8 cellular contexts compared by ENCODE assay signal in the genomic region with DNA sequence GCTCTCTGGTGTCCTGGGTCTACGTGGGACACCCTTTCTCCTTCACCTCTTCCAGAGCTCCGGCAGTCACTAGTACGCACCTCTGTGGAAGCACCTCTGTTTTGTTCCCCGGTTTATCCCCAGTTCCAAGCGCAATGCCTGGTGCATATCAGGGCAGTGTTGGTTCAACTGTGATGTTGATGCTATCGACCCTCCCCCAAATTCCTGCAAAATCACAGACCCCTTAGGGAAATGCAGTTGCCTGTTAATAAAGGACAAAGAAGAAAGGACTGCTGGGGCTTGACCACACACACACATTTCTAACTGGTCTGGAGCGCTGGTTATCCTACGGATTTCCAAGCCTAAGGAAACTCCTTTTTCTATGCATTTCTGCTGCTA. TPM values are rescaled to one million over a fixed set of nuclear protein-coding genes. Genes with fewer than 3 reads are reported as not detected.
DNase-seq lines count a peak whose midpoint lies in the region; ATAC-seq and TF ChIP-seq lines count a peak whose summit lies in the region.

No MANE protein-coding gene starts in this region.

- H3K36me3 Mint-ChIP-seq in WTC11 (peaks cover 3% of the 10 kb centered on the region), glutamatergic neuron (ENCODE audit: unreplicated experiment) (no peaks in the 10 kb centered on the region)

- H3K36me3 ChIP-seq in gastrocnemius medialis: no peaks in the 10 kb centered on the region

- ATAC-seq in WTC11 (peak; percentile 31), gastrocnemius medialis (no peak), GM19035 (IDR thresholded peaks at IDR 0.05; ENCODE audit: unreplicated experiment) (no peak)

- POLR2A ChIA-PET in WTC11 (lab: Charles Lee): interaction anchor here (0.5 to 0.6 kb wide), 2 partner anchors 33 to 183 kb away, joined by 3 to 4 read pairs; a partner anchor contains a TSS

- DNase-seq in NCI-H1092 treated with DMSO at 0.1 percent for 48 hours (lab: John Stamatoyannopoulos, UW) (peak; percentile 46), NCI-H1092 (lab: John Stamatoyannopoulos, UW) (no peak), WTC11 (ENCODE audit: low spot score) (peak; percentile 16), glutamatergic neuron (no peak), gastrocnemius medialis (no peak), NCI-H2196 (lab: John Stamatoyannopoulos, UW; ENCODE audit: unreplicated experiment) (no peak), NOMO-1 treated with DMSO at 0.1 percent for 48 hours (lab: John Stamatoyannopoulos, UW; ENCODE audit: unreplicated experiment) (no peak)

- no peak for TF ChIP-seq POLR2A in gastrocnemius medialis (IDR thresholded peaks at IDR 0.05)

- no peak for TF ChIP-seq CTCF in WTC11 (IDR thresholded peaks at IDR 0.05)
- TF ChIP-seq CTCF in glutamatergic neuron (IDR thresholded peaks at IDR 0.05; ENCODE audit: partially characterized antibody, unreplicated experiment): no peak
- TF ChIP-seq CTCF in gastrocnemius medialis (IDR thresholded peaks at IDR 0.05 in 4 of 5, conservative IDR thresholded peaks at IDR 0.05 in 1 of 5): no peak

- H3K9me3 ChIP-seq in gastrocnemius medialis: no peaks in the 10 kb centered on the region

- H3K4me3 Mint-ChIP-seq in WTC11 (peak overlapping the region; percentile 83), glutamatergic neuron (ENCODE audit: unreplicated experiment) (peak overlapping the region; percentile 94)

- intact Hi-C loops in gastrocnemius medialis (cut with DNase I; ENCODE audit: low total_unique reads): no loop called here

- CTCF ChIA-PET in WTC11 (lab: Charles Lee): interaction anchor here (0.6 to 2.9 kb wide), 4 partner anchors 27 to 90 kb away, joined by 3 to 7 read pairs (median 4); no protein-coding TSS in a partner anchor

- in situ Hi-C loops in gastrocnemius medialis (cut with MboI; ENCODE audit: low sequenced_read_pairs in 4 of 4): no loop called here

- H3K9me3 Mint-ChIP-seq in WTC11 (peaks cover 4% of the 10 kb centered on the region), glutamatergic neuron (ENCODE audit: unreplicated experiment) (peaks cover 2% of the 10 kb centered on the region)

- peaks cover 59% of the 10 kb centered on the region for H3K4me1 Mint-ChIP-seq in WTC11
- peaks cover 21% of the 10 kb centered on the region for H3K4me1 Mint-ChIP-seq in glutamatergic neuron (ENCODE audit: low read depth, unreplicated experiment)

- H3K27me3 ChIP-seq in gastrocnemius medialis: peaks cover 27 to 47% (median 43%) of the 10 kb centered on the region in 3 donors

- H3K4me1 ChIP-seq in gastrocnemius medialis: peaks cover 0 to 4% of the 10 kb centered on the region in 2 donors

- H3K27ac Mint-ChIP-seq in WTC11: peak overlapping the region; percentile 92
- H3K27ac Mint-ChIP-seq in glutamatergic neuron (ENCODE audit: unreplicated experiment): peak overlapping the region; percentile 75

- H3K4me3 ChIP-seq in gastrocnemius medialis: peak overlapping the region in 3 of 4 donors; percentile 29 to 50 (median 46)

- peaks cover 23% of the 10 kb centered on the region for H3K27me3 Mint-ChIP-seq in WTC11 (ENCODE audit: low read depth)
- H3K27me3 Mint-ChIP-seq in glutamatergic neuron (ENCODE audit: unreplicated experiment): peaks cover 4% of the 10 kb centered on the region

- no peak overlapping the region for H3K27ac ChIP-seq in gastrocnemius medialis

TF ChIP-seq in WTC11, 78 proteins besides CTCF, POLR2A, EP300 and RAD21 (continues in another document):
- no peak for TF ChIP-seq FOXJ3 (CRISPR knock-in tag; IDR thresholded peaks at IDR 0.05; ENCODE audit: borderline replicate concordance)
- TF ChIP-seq MXD4 (CRISPR knock-in tag; IDR thresholded peaks at IDR 0.05; ENCODE audit: borderline replicate concordance): no peak
- no peak for TF ChIP-seq PRRX2 (CRISPR knock-in tag; IDR thresholded peaks at IDR 0.05)
- TF ChIP-seq, protein P1, sequence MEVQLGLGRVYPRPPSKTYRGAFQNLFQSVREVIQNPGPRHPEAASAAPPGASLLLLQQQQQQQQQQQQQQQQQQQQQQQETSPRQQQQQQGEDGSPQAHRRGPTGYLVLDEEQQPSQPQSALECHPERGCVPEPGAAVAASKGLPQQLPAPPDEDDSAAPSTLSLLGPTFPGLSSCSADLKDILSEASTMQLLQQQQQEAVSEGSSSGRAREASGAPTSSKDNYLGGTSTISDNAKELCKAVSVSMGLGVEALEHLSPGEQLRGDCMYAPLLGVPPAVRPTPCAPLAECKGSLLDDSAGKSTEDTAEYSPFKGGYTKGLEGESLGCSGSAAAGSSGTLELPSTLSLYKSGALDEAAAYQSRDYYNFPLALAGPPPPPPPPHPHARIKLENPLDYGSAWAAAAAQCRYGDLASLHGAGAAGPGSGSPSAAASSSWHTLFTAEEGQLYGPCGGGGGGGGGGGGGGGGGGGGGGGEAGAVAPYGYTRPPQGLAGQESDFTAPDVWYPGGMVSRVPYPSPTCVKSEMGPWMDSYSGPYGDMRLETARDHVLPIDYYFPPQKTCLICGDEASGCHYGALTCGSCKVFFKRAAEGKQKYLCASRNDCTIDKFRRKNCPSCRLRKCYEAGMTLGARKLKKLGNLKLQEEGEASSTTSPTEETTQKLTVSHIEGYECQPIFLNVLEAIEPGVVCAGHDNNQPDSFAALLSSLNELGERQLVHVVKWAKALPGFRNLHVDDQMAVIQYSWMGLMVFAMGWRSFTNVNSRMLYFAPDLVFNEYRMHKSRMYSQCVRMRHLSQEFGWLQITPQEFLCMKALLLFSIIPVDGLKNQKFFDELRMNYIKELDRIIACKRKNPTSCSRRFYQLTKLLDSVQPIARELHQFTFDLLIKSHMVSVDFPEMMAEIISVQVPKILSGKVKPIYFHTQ (CRISPR knock-in tag; IDR thresholded peaks at IDR 0.05): no peak
- TF ChIP-seq ZNF232 (CRISPR knock-in tag; IDR thresholded peaks at IDR 0.05): no peak
- TF ChIP-seq, protein P2, sequence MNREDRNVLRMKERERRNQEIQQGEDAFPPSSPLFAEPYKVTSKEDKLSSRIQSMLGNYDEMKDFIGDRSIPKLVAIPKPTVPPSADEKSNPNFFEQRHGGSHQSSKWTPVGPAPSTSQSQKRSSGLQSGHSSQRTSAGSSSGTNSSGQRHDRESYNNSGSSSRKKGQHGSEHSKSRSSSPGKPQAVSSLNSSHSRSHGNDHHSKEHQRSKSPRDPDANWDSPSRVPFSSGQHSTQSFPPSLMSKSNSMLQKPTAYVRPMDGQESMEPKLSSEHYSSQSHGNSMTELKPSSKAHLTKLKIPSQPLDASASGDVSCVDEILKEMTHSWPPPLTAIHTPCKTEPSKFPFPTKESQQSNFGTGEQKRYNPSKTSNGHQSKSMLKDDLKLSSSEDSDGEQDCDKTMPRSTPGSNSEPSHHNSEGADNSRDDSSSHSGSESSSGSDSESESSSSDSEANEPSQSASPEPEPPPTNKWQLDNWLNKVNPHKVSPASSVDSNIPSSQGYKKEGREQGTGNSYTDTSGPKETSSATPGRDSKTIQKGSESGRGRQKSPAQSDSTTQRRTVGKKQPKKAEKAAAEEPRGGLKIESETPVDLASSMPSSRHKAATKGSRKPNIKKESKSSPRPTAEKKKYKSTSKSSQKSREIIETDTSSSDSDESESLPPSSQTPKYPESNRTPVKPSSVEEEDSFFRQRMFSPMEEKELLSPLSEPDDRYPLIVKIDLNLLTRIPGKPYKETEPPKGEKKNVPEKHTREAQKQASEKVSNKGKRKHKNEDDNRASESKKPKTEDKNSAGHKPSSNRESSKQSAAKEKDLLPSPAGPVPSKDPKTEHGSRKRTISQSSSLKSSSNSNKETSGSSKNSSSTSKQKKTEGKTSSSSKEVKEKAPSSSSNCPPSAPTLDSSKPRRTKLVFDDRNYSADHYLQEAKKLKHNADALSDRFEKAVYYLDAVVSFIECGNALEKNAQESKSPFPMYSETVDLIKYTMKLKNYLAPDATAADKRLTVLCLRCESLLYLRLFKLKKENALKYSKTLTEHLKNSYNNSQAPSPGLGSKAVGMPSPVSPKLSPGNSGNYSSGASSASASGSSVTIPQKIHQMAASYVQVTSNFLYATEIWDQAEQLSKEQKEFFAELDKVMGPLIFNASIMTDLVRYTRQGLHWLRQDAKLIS (CRISPR knock-in tag; IDR thresholded peaks at IDR 0.05; ENCODE audit: borderline replicate concordance): no peak
- TF ChIP-seq, protein P3, sequence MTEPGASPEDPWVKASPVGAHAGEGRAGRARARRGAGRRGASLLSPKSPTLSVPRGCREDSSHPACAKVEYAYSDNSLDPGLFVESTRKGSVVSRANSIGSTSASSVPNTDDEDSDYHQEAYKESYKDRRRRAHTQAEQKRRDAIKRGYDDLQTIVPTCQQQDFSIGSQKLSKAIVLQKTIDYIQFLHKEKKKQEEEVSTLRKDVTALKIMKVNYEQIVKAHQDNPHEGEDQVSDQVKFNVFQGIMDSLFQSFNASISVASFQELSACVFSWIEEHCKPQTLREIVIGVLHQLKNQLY (CRISPR knock-in tag; IDR thresholded peaks at IDR 0.05): no peak
- TF ChIP-seq EMX1 (CRISPR knock-in tag; IDR thresholded peaks at IDR 0.05): no peak
- TF ChIP-seq TCF7 (CRISPR knock-in tag; IDR thresholded peaks at IDR 0.05; ENCODE audit: low read depth): no peak
- no peak for TF ChIP-seq NFE2L1 (CRISPR knock-in tag; IDR thresholded peaks at IDR 0.05)
- TF ChIP-seq ZNF263 (CRISPR knock-in tag; IDR thresholded peaks at IDR 0.05; ENCODE audit: low read depth): no peak
- no peak for TF ChIP-seq MYBL2 (CRISPR knock-in tag; IDR thresholded peaks at IDR 0.05)
- TF ChIP-seq KAT7 (CRISPR knock-in tag; IDR thresholded peaks at IDR 0.05; ENCODE audit: borderline replicate concordance): no peak
- TF ChIP-seq, protein P4, sequence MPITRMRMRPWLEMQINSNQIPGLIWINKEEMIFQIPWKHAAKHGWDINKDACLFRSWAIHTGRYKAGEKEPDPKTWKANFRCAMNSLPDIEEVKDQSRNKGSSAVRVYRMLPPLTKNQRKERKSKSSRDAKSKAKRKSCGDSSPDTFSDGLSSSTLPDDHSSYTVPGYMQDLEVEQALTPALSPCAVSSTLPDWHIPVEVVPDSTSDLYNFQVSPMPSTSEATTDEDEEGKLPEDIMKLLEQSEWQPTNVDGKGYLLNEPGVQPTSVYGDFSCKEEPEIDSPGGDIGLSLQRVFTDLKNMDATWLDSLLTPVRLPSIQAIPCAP (CRISPR knock-in tag; IDR thresholded peaks at IDR 0.05): no peak
- TF ChIP-seq, protein P5, sequence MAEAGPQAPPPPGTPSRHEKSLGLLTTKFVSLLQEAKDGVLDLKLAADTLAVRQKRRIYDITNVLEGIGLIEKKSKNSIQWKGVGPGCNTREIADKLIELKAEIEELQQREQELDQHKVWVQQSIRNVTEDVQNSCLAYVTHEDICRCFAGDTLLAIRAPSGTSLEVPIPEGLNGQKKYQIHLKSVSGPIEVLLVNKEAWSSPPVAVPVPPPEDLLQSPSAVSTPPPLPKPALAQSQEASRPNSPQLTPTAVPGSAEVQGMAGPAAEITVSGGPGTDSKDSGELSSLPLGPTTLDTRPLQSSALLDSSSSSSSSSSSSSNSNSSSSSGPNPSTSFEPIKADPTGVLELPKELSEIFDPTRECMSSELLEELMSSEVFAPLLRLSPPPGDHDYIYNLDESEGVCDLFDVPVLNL (CRISPR knock-in tag; IDR thresholded peaks at IDR 0.05; ENCODE audit: borderline replicate concordance, low read depth): no peak

RNA-seq across cellular contexts. Expression of a gene that starts 0.5 kb away (rescaled TPM):
- total RNA-seq in WTC11 (2021): 42.2 to 43.7 TPM (median 43.5 TPM) in 3 replicates
- 9.4 TPM for total RNA-seq in glutamatergic neuron (ENCODE audit: unreplicated experiment)
- total RNA-seq in gastrocnemius medialis: not detected

RNA-seq across cellular contexts. Expression of a gene that starts 44.6 kb away (rescaled TPM):
- total RNA-seq in WTC11 (2021) (0.21 TPM in 1 of 3 replicates, not detected in the others), glutamatergic neuron (ENCODE audit: unreplicated experiment) (not detected), gastrocnemius medialis (not detected)

Comparison
In these comparisons a context has a peak if more than half of its experiments do, and no peak if none do; other contexts are left out.
1. DNase-seq: peak in NCI-H1092 treated with DMSO at 0.1 percent for 48 hours (single experiment) and WTC11 (single experiment); none in NCI-H1092 (single experiment), glutamatergic neuron (single experiment), gastrocnemius medialis (0 of 2), NCI-H2196 (single experiment) and NOMO-1 treated with DMSO at 0.1 percent for 48 hours (single experiment).
2. RNA of a gene that starts 0.5 kb away (total RNA-seq): 42.2 to 43.7 TPM in WTC11 and 9.4 TPM in glutamatergic neuron (single experiment); not detected in gastrocnemius medialis; every median in the first group is over 10 times any median in the second.